35 cellular contexts compared by ENCODE assay signal in the genomic region with DNA sequence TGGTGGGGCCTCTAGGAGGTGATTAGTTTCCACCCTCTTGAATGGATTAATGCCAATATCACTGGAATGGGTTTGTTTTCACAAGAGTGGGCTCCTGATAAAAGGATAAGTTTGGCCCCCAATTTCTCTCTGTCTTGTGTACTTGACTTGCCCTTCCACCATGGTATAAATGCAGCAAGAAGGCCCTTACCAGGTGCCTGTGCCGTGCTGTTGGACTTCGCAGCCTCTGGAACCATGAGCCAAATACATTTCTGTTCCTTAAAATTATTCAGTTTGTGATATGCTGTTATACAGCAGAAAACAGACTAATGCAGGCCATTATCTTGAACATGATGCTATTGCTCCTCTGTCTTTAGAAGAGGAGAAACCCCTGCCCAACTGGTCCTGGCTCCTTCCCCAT.
"Had no signal": no experiment of that assay in that cellular context is flagged by ENCODE, and none has a peak within 500 bp of the region (broad histone marks: within the 10 kb centered on the region; RNA-seq: fewer than 3 reads in every experiment).

No MANE protein-coding gene starts in this region.

- DNase-seq: Karpas-422, Kasumi-1, MG63, MM.1S, MV-4-11, NCI-H1048, NCI-H1092, NCI-H1092 treated with DMSO at 0.1 percent for 48 hours, NCI-H1105, NCI-H1105 treated with DMSO at 0.1 percent for 48 hours, NCI-H1417, NCI-H1417 treated with DMSO at 0.1 percent for 48 hours, NCI-H1436, NCI-H1436 treated with DMSO at 0.1 percent for 48 hours, NCI-H146, NCI-H1694, NCI-H1694 treated with DMSO at 0.1 percent for 48 hours, NCI-H187, NCI-H187 treated with DMSO at 0.1 percent for 48 hours, NCI-H1930, NCI-H2029, NCI-H2029 treated with DMSO at 0.1 percent for 48 hours, NCI-H2081, NCI-H2081 treated with DMSO at 0.1 percent for 48 hours, NCI-H2107, NCI-H2171, NCI-H2171 treated with DMSO at 0.1 percent for 48 hours, NCI-H2227 treated with DMSO at 0.1 percent for 48 hours, NCI-H226, NCI-H345, NCI-H446, NCI-H446 treated with DMSO at 0.1 percent for 48 hours, NCI-H510A, NCI-H510A treated with DMSO at 0.1 percent for 48 hours had no signal

- H3K9me3 ChIP-seq: MG63 had no signal

- H3K4me3 ChIP-seq: MG63 had no signal

- H3K4me2 ChIP-seq: KMS-11 had no signal

- H3K9ac ChIP-seq: KMS-11 had no signal

- H3K27ac ChIP-seq: KMS-11 had no signal

- H3K36me3 ChIP-seq: MG63 had no signal

- H3K27me3 ChIP-seq: MG63 had no signal
